1 cellular context compared by ENCODE assay signal in the genomic region with DNA sequence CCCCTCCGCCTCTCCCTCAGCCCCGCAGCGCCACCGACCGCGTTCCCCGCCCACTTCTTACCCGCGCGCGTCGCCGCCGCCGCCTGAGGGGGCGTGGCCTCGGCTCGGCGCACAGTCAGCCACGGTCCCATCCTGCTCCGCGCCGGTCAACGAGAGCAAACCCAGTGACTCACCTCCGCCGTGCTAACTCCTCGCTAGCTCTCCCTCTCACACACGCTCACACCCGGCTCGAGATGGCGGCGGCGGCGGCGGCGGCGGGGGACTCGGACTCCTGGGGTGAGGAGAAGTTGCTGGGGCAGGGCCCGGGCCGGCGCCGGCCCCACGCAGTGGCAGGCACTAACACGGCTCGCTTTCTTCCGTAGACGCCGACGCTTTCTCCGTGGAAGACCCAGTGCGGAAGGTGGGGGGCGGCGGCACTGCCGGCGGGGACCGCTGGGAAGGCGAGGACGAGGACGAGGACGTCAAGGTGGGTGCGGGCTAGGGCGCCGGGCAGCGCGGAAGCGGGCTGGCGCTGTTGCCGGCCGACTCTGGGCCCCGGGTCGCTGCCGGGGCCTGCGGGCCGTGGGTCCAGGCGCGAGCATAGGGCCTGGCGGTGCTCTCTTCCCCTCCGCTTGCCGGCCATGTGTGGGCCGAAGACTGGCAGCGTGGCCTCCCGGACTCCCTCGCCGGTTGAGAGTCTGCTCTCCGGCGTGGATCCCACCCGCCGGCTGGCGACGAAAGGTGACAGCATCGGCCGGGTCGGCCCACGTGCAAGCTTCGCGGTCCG.
TF ChIP-seq lines count a peak whose summit lies in the region.

A gene with protein sequence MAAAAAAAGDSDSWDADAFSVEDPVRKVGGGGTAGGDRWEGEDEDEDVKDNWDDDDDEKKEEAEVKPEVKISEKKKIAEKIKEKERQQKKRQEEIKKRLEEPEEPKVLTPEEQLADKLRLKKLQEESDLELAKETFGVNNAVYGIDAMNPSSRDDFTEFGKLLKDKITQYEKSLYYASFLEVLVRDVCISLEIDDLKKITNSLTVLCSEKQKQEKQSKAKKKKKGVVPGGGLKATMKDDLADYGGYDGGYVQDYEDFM (plus strand): TSS at position 186 of the 766 bp plus-strand sequence. CDS start 48 bp downstream, at position 234.

TF ChIP-seq in HepG2, 621 proteins besides CTCF, POLR2A, EP300 and RAD21 (continued from another document and continues in another):
- TF ChIP-seq, protein P1, sequence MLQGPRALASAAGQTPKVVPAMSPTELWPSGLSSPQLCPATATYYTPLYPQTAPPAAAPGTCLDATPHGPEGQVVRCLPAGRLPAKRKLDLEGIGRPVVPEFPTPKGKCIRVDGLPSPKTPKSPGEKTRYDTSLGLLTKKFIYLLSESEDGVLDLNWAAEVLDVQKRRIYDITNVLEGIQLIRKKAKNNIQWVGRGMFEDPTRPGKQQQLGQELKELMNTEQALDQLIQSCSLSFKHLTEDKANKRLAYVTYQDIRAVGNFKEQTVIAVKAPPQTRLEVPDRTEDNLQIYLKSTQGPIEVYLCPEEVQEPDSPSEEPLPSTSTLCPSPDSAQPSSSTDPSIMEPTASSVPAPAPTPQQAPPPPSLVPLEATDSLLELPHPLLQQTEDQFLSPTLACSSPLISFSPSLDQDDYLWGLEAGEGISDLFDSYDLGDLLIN (CRISPR knock-in tag; IDR thresholded peaks at IDR 0.05; ENCODE audit: borderline replicate concordance): no peak
- peak; percentile 95 for TF ChIP-seq SMAD1 (CRISPR knock-in tag; IDR thresholded peaks at IDR 0.05; ENCODE audit: borderline replicate concordance, low read depth)
- TF ChIP-seq ZNF232 (CRISPR knock-in tag; IDR thresholded peaks at IDR 0.05; ENCODE audit: borderline replicate concordance): 0 out of 2 replicates have a peak, but pooled peaks have one; percentile 28
- TF ChIP-seq ZNF335 (CRISPR knock-in tag; IDR thresholded peaks at IDR 0.05): 0 out of 2 replicates have a peak, but pooled peaks have one; percentile 21
- TF ChIP-seq ZBTB38 (CRISPR knock-in tag; IDR thresholded peaks at IDR 0.05): peak; percentile 53
- TF ChIP-seq, protein P2, sequence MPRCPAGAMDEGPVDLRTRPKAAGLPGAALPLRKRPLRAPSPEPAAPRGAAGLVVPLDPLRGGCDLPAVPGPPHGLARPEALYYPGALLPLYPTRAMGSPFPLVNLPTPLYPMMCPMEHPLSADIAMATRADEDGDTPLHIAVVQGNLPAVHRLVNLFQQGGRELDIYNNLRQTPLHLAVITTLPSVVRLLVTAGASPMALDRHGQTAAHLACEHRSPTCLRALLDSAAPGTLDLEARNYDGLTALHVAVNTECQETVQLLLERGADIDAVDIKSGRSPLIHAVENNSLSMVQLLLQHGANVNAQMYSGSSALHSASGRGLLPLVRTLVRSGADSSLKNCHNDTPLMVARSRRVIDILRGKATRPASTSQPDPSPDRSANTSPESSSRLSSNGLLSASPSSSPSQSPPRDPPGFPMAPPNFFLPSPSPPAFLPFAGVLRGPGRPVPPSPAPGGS (CRISPR knock-in tag; IDR thresholded peaks at IDR 0.05): peak; percentile 68; the same call in 1 of the 2 replicates
- TF ChIP-seq, protein P3, sequence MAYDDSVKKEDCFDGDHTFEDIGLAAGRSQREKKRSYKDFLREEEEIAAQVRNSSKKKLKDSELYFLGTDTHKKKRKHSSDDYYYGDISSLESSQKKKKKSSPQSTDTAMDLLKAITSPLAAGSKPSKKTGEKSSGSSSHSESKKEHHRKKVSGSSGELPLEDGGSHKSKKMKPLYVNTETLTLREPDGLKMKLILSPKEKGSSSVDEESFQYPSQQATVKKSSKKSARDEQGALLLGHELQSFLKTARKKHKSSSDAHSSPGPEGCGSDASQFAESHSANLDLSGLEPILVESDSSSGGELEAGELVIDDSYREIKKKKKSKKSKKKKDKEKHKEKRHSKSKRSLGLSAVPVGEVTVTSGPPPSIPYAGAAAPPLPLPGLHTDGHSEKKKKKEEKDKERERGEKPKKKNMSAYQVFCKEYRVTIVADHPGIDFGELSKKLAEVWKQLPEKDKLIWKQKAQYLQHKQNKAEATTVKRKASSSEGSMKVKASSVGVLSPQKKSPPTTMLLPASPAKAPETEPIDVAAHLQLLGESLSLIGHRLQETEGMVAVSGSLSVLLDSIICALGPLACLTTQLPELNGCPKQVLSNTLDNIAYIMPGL (CRISPR knock-in tag; IDR thresholded peaks at IDR 0.05; ENCODE audit: borderline replicate concordance in 1 of 2, low read depth in 1 of 2): peak; percentile 37 to 81; a peak in 3 of 4 replicates
- peak; percentile 86; the same call in 1 of the 2 replicates for TF ChIP-seq ZSCAN21 (CRISPR knock-in tag; IDR thresholded peaks at IDR 0.05; ENCODE audit: borderline replicate concordance)
- TF ChIP-seq NCOA5 (CRISPR knock-in tag; IDR thresholded peaks at IDR 0.05): no peak
- peak; percentile 70 for TF ChIP-seq ZNF556 (CRISPR knock-in tag; IDR thresholded peaks at IDR 0.05; ENCODE audit: borderline replicate concordance)
- TF ChIP-seq SP2 (CRISPR knock-in tag; IDR thresholded peaks at IDR 0.05): no peak; the same call in 1 of the 2 replicates
- no peak for TF ChIP-seq ZNF510 (CRISPR knock-in tag; IDR thresholded peaks at IDR 0.05; ENCODE audit: low read depth)
- TF ChIP-seq XRCC5 (optimal IDR thresholded peaks at IDR 0.05; ENCODE audit: low read length): no peak
- TF ChIP-seq ARNT2 (CRISPR knock-in tag; IDR thresholded peaks at IDR 0.05; ENCODE audit: low read depth): peak; percentile 85
- TF ChIP-seq ZIK1 (CRISPR knock-in tag; IDR thresholded peaks at IDR 0.05; ENCODE audit: borderline replicate concordance, low read depth): peak; percentile 76; the same call in 1 of the 2 replicates
- TF ChIP-seq SATB2 (CRISPR knock-in tag; IDR thresholded peaks at IDR 0.05): no peak
- no peak; the same call in 1 of the 2 replicates for TF ChIP-seq ZZZ3 (CRISPR knock-in tag; IDR thresholded peaks at IDR 0.05; ENCODE audit: borderline replicate concordance)
- TF ChIP-seq, protein P4, sequence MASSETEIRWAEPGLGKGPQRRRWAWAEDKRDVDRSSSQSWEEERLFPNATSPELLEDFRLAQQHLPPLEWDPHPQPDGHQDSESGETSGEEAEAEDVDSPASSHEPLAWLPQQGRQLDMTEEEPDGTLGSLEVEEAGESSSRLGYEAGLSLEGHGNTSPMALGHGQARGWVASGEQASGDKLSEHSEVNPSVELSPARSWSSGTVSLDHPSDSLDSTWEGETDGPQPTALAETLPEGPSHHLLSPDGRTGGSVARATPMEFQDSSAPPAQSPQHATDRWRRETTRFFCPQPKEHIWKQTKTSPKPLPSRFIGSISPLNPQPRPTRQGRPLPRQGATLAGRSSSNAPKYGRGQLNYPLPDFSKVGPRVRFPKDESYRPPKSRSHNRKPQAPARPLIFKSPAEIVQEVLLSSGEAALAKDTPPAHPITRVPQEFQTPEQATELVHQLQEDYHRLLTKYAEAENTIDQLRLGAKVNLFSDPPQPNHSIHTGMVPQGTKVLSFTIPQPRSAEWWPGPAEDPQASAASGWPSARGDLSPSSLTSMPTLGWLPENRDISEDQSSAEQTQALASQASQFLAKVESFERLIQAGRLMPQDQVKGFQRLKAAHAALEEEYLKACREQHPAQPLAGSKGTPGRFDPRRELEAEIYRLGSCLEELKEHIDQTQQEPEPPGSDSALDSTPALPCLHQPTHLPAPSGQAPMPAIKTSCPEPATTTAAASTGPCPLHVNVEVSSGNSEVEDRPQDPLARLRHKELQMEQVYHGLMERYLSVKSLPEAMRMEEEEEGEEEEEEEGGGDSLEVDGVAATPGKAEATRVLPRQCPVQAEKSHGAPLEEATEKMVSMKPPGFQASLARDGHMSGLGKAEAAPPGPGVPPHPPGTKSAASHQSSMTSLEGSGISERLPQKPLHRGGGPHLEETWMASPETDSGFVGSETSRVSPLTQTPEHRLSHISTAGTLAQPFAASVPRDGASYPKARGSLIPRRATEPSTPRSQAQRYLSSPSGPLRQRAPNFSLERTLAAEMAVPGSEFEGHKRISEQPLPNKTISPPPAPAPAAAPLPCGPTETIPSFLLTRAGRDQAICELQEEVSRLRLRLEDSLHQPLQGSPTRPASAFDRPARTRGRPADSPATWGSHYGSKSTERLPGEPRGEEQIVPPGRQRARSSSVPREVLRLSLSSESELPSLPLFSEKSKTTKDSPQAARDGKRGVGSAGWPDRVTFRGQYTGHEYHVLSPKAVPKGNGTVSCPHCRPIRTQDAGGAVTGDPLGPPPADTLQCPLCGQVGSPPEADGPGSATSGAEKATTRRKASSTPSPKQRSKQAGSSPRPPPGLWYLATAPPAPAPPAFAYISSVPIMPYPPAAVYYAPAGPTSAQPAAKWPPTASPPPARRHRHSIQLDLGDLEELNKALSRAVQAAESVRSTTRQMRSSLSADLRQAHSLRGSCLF (CRISPR knock-in tag; IDR thresholded peaks at IDR 0.05; ENCODE audit: borderline replicate concordance): no peak
- peak; percentile 22; the same call in 1 of the 2 replicates for TF ChIP-seq ZSCAN9 (CRISPR knock-in tag; IDR thresholded peaks at IDR 0.05; ENCODE audit: borderline replicate concordance)
- TF ChIP-seq, protein P5, sequence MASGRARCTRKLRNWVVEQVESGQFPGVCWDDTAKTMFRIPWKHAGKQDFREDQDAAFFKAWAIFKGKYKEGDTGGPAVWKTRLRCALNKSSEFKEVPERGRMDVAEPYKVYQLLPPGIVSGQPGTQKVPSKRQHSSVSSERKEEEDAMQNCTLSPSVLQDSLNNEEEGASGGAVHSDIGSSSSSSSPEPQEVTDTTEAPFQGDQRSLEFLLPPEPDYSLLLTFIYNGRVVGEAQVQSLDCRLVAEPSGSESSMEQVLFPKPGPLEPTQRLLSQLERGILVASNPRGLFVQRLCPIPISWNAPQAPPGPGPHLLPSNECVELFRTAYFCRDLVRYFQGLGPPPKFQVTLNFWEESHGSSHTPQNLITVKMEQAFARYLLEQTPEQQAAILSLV (CRISPR knock-in tag; IDR thresholded peaks at IDR 0.05; ENCODE audit: borderline replicate concordance): peak; percentile 71; the same call in 1 of the 2 replicates
- TF ChIP-seq, protein P6, sequence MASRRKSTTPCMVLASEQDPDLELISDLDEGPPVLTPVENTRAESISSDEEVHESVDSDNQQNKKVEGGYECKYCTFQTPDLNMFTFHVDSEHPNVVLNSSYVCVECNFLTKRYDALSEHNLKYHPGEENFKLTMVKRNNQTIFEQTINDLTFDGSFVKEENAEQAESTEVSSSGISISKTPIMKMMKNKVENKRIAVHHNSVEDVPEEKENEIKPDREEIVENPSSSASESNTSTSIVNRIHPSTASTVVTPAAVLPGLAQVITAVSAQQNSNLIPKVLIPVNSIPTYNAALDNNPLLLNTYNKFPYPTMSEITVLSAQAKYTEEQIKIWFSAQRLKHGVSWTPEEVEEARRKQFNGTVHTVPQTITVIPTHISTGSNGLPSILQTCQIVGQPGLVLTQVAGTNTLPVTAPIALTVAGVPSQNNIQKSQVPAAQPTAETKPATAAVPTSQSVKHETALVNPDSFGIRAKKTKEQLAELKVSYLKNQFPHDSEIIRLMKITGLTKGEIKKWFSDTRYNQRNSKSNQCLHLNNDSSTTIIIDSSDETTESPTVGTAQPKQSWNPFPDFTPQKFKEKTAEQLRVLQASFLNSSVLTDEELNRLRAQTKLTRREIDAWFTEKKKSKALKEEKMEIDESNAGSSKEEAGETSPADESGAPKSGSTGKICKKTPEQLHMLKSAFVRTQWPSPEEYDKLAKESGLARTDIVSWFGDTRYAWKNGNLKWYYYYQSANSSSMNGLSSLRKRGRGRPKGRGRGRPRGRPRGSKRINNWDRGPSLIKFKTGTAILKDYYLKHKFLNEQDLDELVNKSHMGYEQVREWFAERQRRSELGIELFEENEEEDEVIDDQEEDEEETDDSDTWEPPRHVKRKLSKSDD (CRISPR knock-in tag; IDR thresholded peaks at IDR 0.05; ENCODE audit: low read depth): no peak
- TF ChIP-seq NAIF1 (CRISPR knock-in tag; IDR thresholded peaks at IDR 0.05; ENCODE audit: borderline replicate concordance): no peak
- peak; percentile 55; the same call in 1 of the 2 replicates for TF ChIP-seq SIN3A (IDR thresholded peaks at IDR 0.05; ENCODE audit: borderline replicate concordance, low read depth, low read length)
- TF ChIP-seq ZNF577 (CRISPR knock-in tag; IDR thresholded peaks at IDR 0.05; ENCODE audit: borderline replicate concordance, low read depth): 0 out of 2 replicates have a peak, but pooled peaks have one; percentile 68
- 0 out of 2 replicates have a peak, but pooled peaks have one; percentile 40 for TF ChIP-seq FLYWCH1 (CRISPR knock-in tag; IDR thresholded peaks at IDR 0.05)
- TF ChIP-seq, protein P7, sequence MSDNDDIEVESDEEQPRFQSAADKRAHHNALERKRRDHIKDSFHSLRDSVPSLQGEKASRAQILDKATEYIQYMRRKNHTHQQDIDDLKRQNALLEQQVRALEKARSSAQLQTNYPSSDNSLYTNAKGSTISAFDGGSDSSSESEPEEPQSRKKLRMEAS (IDR thresholded peaks at IDR 0.05): peak; percentile 78
- TF ChIP-seq, protein P8, sequence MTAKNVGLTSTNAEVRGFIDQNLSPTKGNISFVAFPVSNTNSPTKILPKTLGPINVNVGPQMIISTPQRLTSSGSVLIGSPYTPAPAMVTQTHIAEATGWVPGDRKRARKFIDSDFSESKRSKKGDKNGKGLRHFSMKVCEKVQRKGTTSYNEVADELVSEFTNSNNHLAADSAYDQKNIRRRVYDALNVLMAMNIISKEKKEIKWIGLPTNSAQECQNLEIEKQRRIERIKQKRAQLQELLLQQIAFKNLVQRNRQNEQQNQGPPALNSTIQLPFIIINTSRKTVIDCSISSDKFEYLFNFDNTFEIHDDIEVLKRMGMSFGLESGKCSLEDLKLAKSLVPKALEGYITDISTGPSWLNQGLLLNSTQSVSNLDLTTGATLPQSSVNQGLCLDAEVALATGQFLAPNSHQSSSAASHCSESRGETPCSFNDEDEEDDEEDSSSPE (CRISPR knock-in tag; IDR thresholded peaks at IDR 0.05): peak; percentile 51; the same call in 1 of the 2 replicates
- TF ChIP-seq, protein P9, sequence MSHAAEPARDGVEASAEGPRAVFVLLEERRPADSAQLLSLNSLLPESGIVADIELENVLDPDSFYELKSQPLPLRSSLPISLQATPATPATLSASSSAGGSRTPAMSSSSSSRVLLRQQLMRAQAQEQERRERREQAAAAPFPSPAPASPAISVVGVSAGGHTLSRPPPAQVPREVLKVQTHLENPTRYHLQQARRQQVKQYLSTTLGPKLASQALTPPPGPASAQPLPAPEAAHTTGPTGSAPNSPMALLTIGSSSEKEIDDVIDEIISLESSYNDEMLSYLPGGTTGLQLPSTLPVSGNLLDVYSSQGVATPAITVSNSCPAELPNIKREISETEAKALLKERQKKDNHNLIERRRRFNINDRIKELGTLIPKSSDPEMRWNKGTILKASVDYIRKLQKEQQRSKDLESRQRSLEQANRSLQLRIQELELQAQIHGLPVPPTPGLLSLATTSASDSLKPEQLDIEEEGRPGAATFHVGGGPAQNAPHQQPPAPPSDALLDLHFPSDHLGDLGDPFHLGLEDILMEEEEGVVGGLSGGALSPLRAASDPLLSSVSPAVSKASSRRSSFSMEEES (CRISPR knock-in tag; IDR thresholded peaks at IDR 0.05): peak; percentile 52; the same call in 1 of the 2 replicates
- TF ChIP-seq ZMYM4 (CRISPR knock-in tag; IDR thresholded peaks at IDR 0.05): peak; percentile 53; the same call in 1 of the 2 replicates
- TF ChIP-seq ZNF331 (CRISPR knock-in tag; IDR thresholded peaks at IDR 0.05): peak; percentile 64
- peak; percentile 83 for TF ChIP-seq ZFYVE20 (CRISPR knock-in tag; IDR thresholded peaks at IDR 0.05; ENCODE audit: borderline replicate concordance, low read depth)
- TF ChIP-seq, protein P10, sequence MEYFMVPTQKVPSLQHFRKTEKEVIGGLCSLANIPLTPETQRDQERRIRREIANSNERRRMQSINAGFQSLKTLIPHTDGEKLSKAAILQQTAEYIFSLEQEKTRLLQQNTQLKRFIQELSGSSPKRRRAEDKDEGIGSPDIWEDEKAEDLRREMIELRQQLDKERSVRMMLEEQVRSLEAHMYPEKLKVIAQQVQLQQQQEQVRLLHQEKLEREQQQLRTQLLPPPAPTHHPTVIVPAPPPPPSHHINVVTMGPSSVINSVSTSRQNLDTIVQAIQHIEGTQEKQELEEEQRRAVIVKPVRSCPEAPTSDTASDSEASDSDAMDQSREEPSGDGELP (IDR thresholded peaks at IDR 0.05; ENCODE audit: borderline replicate concordance, low read depth): peak; percentile 22; the same call in 1 of the 2 replicates
- TF ChIP-seq KMT2A (CRISPR knock-in tag; IDR thresholded peaks at IDR 0.05): peak; percentile 46
- 0 out of 2 replicates have a peak, but pooled peaks have one; percentile 23 for TF ChIP-seq MED13 (CRISPR knock-in tag; IDR thresholded peaks at IDR 0.05)
- peak; percentile 76 for TF ChIP-seq THAP11 (CRISPR knock-in tag; IDR thresholded peaks at IDR 0.05)
